ENCODE assay signal across 2 cellular contexts in genomic region chr15:40915679-40916078, GRCh38.
TF ChIP-seq lines count a peak whose summit lies in the region.

No MANE protein-coding gene starts in this region.

TF ChIP-seq in GM23338, 12 proteins besides CTCF, POLR2A, EP300 and RAD21:
- no peak for TF ChIP-seq NANOG (IDR thresholded peaks at IDR 0.05; ENCODE audit: borderline replicate concordance)
- no peak for TF ChIP-seq POLR2AphosphoS5 (IDR thresholded peaks at IDR 0.05; ENCODE audit: low read depth)
- TF ChIP-seq EZH2phosphoT487 (IDR thresholded peaks at IDR 0.05; ENCODE audit: unreplicated experiment): no peak
- no peak for TF ChIP-seq EZH2 (IDR thresholded peaks at IDR 0.05; ENCODE audit: low read depth, unreplicated experiment)
- TF ChIP-seq CREB1 (CRISPR knock-in tag; IDR thresholded peaks at IDR 0.05; ENCODE audit: low read depth): no peak
- TF ChIP-seq, protein P1, sequence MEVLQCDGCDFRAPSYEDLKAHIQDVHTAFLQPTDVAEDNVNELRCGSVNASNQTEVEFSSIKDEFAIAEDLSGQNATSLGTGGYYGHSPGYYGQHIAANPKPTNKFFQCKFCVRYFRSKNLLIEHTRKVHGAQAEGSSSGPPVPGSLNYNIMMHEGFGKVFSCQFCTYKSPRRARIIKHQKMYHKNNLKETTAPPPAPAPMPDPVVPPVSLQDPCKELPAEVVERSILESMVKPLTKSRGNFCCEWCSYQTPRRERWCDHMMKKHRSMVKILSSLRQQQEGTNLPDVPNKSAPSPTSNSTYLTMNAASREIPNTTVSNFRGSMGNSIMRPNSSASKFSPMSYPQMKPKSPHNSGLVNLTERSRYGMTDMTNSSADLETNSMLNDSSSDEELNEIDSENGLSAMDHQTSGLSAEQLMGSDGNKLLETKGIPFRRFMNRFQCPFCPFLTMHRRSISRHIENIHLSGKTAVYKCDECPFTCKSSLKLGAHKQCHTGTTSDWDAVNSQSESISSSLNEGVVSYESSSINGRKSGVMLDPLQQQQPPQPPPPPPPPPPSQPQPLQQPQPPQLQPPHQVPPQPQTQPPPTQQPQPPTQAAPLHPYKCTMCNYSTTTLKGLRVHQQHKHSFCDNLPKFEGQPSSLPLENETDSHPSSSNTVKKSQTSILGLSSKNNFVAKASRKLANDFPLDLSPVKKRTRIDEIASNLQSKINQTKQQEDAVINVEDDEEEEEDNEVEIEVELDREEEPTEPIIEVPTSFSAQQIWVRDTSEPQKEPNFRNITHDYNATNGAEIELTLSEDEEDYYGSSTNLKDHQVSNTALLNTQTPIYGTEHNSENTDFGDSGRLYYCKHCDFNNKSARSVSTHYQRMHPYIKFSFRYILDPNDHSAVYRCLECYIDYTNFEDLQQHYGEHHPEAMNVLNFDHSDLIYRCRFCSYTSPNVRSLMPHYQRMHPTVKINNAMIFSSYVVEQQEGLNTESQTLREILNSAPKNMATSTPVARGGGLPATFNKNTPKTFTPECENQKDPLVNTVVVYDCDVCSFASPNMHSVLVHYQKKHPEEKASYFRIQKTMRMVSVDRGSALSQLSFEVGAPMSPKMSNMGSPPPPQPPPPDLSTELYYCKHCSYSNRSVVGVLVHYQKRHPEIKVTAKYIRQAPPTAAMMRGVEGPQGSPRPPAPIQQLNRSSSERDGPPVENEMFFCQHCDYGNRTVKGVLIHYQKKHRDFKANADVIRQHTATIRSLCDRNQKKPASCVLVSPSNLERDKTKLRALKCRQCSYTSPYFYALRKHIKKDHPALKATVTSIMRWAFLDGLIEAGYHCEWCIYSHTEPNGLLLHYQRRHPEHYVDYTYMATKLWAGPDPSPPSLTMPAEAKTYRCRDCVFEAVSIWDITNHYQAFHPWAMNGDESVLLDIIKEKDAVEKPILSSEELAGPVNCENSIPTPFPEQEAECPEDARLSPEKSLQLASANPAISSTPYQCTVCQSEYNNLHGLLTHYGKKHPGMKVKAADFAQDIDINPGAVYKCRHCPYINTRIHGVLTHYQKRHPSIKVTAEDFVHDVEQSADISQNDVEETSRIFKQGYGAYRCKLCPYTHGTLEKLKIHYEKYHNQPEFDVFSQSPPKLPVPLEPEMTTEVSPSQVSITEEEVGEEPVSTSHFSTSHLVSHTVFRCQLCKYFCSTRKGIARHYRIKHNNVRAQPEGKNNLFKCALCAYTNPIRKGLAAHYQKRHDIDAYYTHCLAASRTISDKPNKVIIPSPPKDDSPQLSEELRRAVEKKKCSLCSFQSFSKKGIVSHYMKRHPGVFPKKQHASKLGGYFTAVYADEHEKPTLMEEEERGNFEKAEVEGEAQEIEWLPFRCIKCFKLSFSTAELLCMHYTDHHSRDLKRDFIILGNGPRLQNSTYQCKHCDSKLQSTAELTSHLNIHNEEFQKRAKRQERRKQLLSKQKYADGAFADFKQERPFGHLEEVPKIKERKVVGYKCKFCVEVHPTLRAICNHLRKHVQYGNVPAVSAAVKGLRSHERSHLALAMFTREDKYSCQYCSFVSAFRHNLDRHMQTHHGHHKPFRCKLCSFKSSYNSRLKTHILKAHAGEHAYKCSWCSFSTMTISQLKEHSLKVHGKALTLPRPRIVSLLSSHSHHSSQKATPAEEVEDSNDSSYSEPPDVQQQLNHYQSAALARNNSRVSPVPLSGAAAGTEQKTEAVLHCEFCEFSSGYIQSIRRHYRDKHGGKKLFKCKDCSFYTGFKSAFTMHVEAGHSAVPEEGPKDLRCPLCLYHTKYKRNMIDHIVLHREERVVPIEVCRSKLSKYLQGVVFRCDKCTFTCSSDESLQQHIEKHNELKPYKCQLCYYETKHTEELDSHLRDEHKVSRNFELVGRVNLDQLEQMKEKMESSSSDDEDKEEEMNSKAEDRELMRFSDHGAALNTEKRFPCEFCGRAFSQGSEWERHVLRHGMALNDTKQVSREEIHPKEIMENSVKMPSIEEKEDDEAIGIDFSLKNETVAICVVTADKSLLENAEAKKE (CRISPR knock-in tag; IDR thresholded peaks at IDR 0.05): no peak
- no peak for TF ChIP-seq REST (IDR thresholded peaks at IDR 0.05; ENCODE audit: unreplicated experiment)
- TF ChIP-seq ZNF114 (CRISPR knock-in tag; IDR thresholded peaks at IDR 0.05): no peak
- no peak for TF ChIP-seq ZNF331 (CRISPR knock-in tag; IDR thresholded peaks at IDR 0.05; ENCODE audit: low read depth)
- TF ChIP-seq, protein P2, sequence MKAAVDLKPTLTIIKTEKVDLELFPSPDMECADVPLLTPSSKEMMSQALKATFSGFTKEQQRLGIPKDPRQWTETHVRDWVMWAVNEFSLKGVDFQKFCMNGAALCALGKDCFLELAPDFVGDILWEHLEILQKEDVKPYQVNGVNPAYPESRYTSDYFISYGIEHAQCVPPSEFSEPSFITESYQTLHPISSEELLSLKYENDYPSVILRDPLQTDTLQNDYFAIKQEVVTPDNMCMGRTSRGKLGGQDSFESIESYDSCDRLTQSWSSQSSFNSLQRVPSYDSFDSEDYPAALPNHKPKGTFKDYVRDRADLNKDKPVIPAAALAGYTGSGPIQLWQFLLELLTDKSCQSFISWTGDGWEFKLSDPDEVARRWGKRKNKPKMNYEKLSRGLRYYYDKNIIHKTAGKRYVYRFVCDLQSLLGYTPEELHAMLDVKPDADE (IDR thresholded peaks at IDR 0.05): no peak
- no peak for TF ChIP-seq JUNB (IDR thresholded peaks at IDR 0.05; ENCODE audit: unreplicated experiment)
- no peak for TF ChIP-seq STAT1 (IDR thresholded peaks at IDR 0.05; ENCODE audit: unreplicated experiment)
TF ChIP-seq in GM23338: peak in this region for 0.

TF ChIP-seq in endothelial cell of umbilical vein, 7 proteins besides CTCF, POLR2A, EP300 and RAD21:
- TF ChIP-seq EZH2 (IDR thresholded peaks at IDR 0.05; ENCODE audit: borderline replicate concordance, low read depth, low read length, severe bottlenecking): no peak
- TF ChIP-seq JUN (IDR thresholded peaks at IDR 0.05; ENCODE audit: borderline replicate concordance, insufficient read depth, insufficient read length, low read depth): no peak
